In genomic region chr2:150548527-150548926, GRCh38 we compare ENCODE assay signal across 10 cellular contexts.
A peak's percentile ranks its signal among the peaks of the same experiment; 100 is the strongest.
DNase-seq lines count a peak whose midpoint lies in the region; ATAC-seq, FAIRE-seq and TF ChIP-seq lines count a peak whose summit lies in the region.
"Had no signal": no experiment of that assay in that cellular context is flagged by ENCODE, and none has a peak within 500 bp of the region (broad histone marks: within the 10 kb centered on the region; RNA-seq: fewer than 3 reads in every experiment).

No MANE protein-coding gene starts in this region.

- no peak overlapping the region for H3K14ac ChIP-seq in H9 (ENCODE audit: insufficient read depth, low read length)

- no peak overlapping the region for H3K4me3 ChIP-seq in Panc1 (ENCODE audit: low read depth in 2 of 2, low read length in 2 of 2)

- no TSS peak for BruUV-seq in Panc1 (replicated peaks; lab: Mats Ljungman, UMichigan)

- H3K23ac ChIP-seq in H9 (ENCODE audit: insufficient read length, low read depth, low read length), result no peak overlapping the region

- in situ Hi-C loops in Panc1 (cut with HindIII; ENCODE audit: low pct_unique_long_range_greater_than_20kb, low sequenced_read_pairs), result no loop called here

- no peaks in the 10 kb centered on the region for H3K79me1 ChIP-seq in H9 (ENCODE audit: insufficient read depth, low read depth, low read length, poor library complexity, severe bottlenecking)

- intact Hi-C loops in Panc1 (cut with micrococcal nuclease; ENCODE audit: unreplicated experiment), result no loop called here

- H4K20me1 ChIP-seq in H9 (ENCODE audit: control insufficient read depth, insufficient read depth, insufficient read length), result no peaks in the 10 kb centered on the region

- no peak overlapping the region for H2BK5ac ChIP-seq in H9 (ENCODE audit: insufficient read length, low read length)

- H3K79me2 ChIP-seq in H9 (ENCODE audit: insufficient read depth, low read length), result no peaks in the 10 kb centered on the region

- H4K91ac ChIP-seq in H9 (ENCODE audit: insufficient read length, low read depth, low read length), result no peak overlapping the region

- no peak overlapping the region for H3K9ac ChIP-seq in H9 (ENCODE audit: extremely low read depth, insufficient read length, low read length)

- H3K23me2 ChIP-seq in H9 (ENCODE audit: insufficient read length, low read depth, low read length, poor library complexity, severe bottlenecking), result no peaks in the 10 kb centered on the region

- no peak overlapping the region for H2AK5ac ChIP-seq in H9 (ENCODE audit: insufficient read length, low read length)

- no peak overlapping the region for H3K27ac ChIP-seq in H9 (ENCODE audit: insufficient read length, low read depth, low read length)
- no peak overlapping the region for H3K27ac ChIP-seq in Panc1 (ENCODE audit: low read length)

- no peaks in the 10 kb centered on the region for H3K9me3 ChIP-seq in H9 (ENCODE audit: control insufficient read depth, low read depth, low read length)
- no peaks in the 10 kb centered on the region for H3K9me3 ChIP-seq in Panc1 (ENCODE audit: control insufficient read depth, insufficient read depth, low read depth, low read length)

- H2BK15ac ChIP-seq in H9 (ENCODE audit: low read depth, low read length), result no peak overlapping the region

- H3K36me3 Mint-ChIP-seq in H9 (ENCODE audit: insufficient read depth in 1 of 3, low read depth in 3 of 3), result no peaks in the 10 kb centered on the region; a peak in 1 of 7 replicates

- no peak for FAIRE-seq in D721Med (lab: Jason Lieb, UNC)

- no CpG with 5 or more reads among the region's 2 CpGs for WGBS in H9 (ENCODE audit: extremely low coverage, insufficient read length, low lambda C conversion rate)

- H3K27me3 ChIP-seq in H9 (ENCODE audit: insufficient read depth, low read length), result no peaks in the 10 kb centered on the region
- H3K27me3 ChIP-seq in Panc1 (ENCODE audit: control insufficient read depth, insufficient read depth, low read length), result no peaks in the 10 kb centered on the region

- no peak overlapping the region for H2AFZ ChIP-seq in H9 (ENCODE audit: low read length)

- DNase-seq in D721Med (ENCODE audit: insufficient read length, low spot score), result no peak
- DNase-seq in H9, result peak; percentile 45
- DNase-seq in Panc1 (ENCODE audit: low read depth, low spot score), result no peak
- peak; percentile 35 for DNase-seq in iPS DF 19.7 (ENCODE audit: low read depth, low spot score)
- no peak for DNase-seq in NCI-H2107 (lab: John Stamatoyannopoulos, UW)
- no peak for DNase-seq in pons (ENCODE audit: low spot score)
- no peak for DNase-seq in hippocampal formation (lab: John Stamatoyannopoulos, UW)
- DNase-seq: activated T-cell treated with anti-CD3 and anti-CD28 coated beads, Interleukin-2, amount 50 U/mL, for 4 hours; NCI-H1417 treated with DMSO at 0.1 percent for 48 hours had no signal

- TF ChIP-seq CTCF in D721Med (IDR thresholded peaks at IDR 0.05; ENCODE audit: insufficient read depth, missing control alignments) (peak; percentile 43), H9 (conservative IDR thresholded peaks at IDR 0.05) (peak; percentile 77), Panc1 (IDR thresholded peaks at IDR 0.05) (peak; percentile 56)

- no peaks in the 10 kb centered on the region for H3K9me3 Mint-ChIP-seq in H9
- H3K9me3 Mint-ChIP-seq: activated T-cell treated with anti-CD3 and anti-CD28 coated beads, Interleukin-2, amount 50 U/mL, for 4 hours had no signal

- H4K8ac ChIP-seq in H9 (replicated peaks; ENCODE audit: insufficient read length, low read depth, low read length), result no peak overlapping the region

- no peak overlapping the region for H2BK120ac ChIP-seq in H9 (ENCODE audit: low read depth, low read length, poor library complexity, severe bottlenecking)

- no peak overlapping the region for H2BK12ac ChIP-seq in H9 (ENCODE audit: insufficient read length, low read depth, low read length)

- CTCF ChIA-PET in Panc1 (lab: Charles Lee), result no interaction called here

- no peak overlapping the region for H3K27ac Mint-ChIP-seq in H9

- H3K27me3 Mint-ChIP-seq in H9 (ENCODE audit: low read depth), result no peaks in the 10 kb centered on the region

- no peak for ATAC-seq in Panc1
- ATAC-seq in GM18519 (IDR thresholded peaks at IDR 0.05; ENCODE audit: low FRiP score, unreplicated experiment), result no peak
- ATAC-seq: activated T-cell treated with anti-CD3 and anti-CD28 coated beads, Interleukin-2, amount 50 U/mL, for 4 hours had no signal

- no peak overlapping the region for H3K4me2 ChIP-seq in H9 (ENCODE audit: insufficient read depth, insufficient read length, low read length)

- POLR2A ChIA-PET in Panc1 (lab: Charles Lee), result no interaction called here

- H3K36me3 ChIP-seq in Panc1 (ENCODE audit: control insufficient read depth, insufficient read depth, low read length), result no peaks in the 10 kb centered on the region

- no peak overlapping the region for H3K4ac ChIP-seq in H9 (ENCODE audit: low read depth, low read length)

- no peak overlapping the region for H3K4me3 Mint-ChIP-seq in H9
- H3K4me3 Mint-ChIP-seq: activated T-cell treated with anti-CD3 and anti-CD28 coated beads, Interleukin-2, amount 50 U/mL, for 4 hours had no signal

- no peak overlapping the region for H3T11ph ChIP-seq in H9 (ENCODE audit: low read length)

- H3K18ac ChIP-seq in H9 (ENCODE audit: insufficient read length, low read depth, low read length), result no peak overlapping the region

- H3K4me1 ChIP-seq in H9 (ENCODE audit: insufficient read depth, low read length), result no peaks in the 10 kb centered on the region
- no peaks in the 10 kb centered on the region for H3K4me1 ChIP-seq in Panc1 (ENCODE audit: control insufficient read depth, insufficient read depth, low read length)

- H3K4me1 Mint-ChIP-seq in H9, result peaks cover 0 to 5% of the 10 kb centered on the region in 2 experiments; a peak in 1 of 4 replicates

- no peak overlapping the region for H2BK20ac ChIP-seq in H9 (ENCODE audit: low read depth, low read length, poor library complexity, severe bottlenecking)

- no peak overlapping the region for H3K56ac ChIP-seq in H9 (ENCODE audit: insufficient read length, low read depth, low read length)

- H4K5ac ChIP-seq in H9 (ENCODE audit: insufficient read length, low read depth, low read length), result no peak overlapping the region

Comparison
In these comparisons a context has a peak if more than half of its experiments do, and no peak if none do; other contexts are left out.
1. DNase-seq: peak in H9 (single experiment) and iPS DF 19.7 (single experiment); none in D721Med (single experiment), Panc1 (single experiment), NCI-H2107 (single experiment), pons (single experiment) and hippocampal formation (0 of 2).
2. Peak in every context shown above with its lines, with median percentiles within 50 percentile points of each other: CTCF ChIP-seq.